ENCODE assay signal across 22 cellular contexts in genomic region chr1:112423207-112423606, GRCh38.
"Had no signal": no experiment of that assay in that cellular context is flagged by ENCODE, and none has a peak within 500 bp of the region (broad histone marks: within the 10 kb centered on the region; RNA-seq: fewer than 3 reads in every experiment).

No MANE protein-coding gene starts in this region.

- H3K4me3 Mint-ChIP-seq: natural killer cell, neural crest cell had no signal

- H3K4me3 ChIP-seq: gastrocnemius medialis, heart right ventricle, ovary, right atrium auricular region, sigmoid colon, skin epidermis, stomach had no signal

- H3K36me3 ChIP-seq: gastrocnemius medialis, ovary, right atrium auricular region had no signal

- H3K9me3 Mint-ChIP-seq: natural killer cell, neural crest cell had no signal

- ATAC-seq: esophagus mucosa, gastrocnemius medialis, heart right ventricle, left lobe of liver, natural killer cell had no signal

- H3K27ac Mint-ChIP-seq: natural killer cell had no signal

- FAIRE-seq: endometrium, islet of Langerhans, urothelium cell line had no signal

- DNase-seq: cortex of kidney; effector memory CD4-positive, alpha-beta T cell; gastrocnemius medialis; heart right ventricle; hypothalamus; mammary epithelial cell; natural killer cell; ovary; sigmoid colon; stimulated activated CD4-positive, alpha-beta T cell treated with anti-CD3 and anti-CD28 coated beads, Interleukin-2, amount 100 ng/mL, for 24 hours; stimulated activated CD4-positive, alpha-beta T cell treated with anti-CD3 and anti-CD28 coated beads, Interleukin-4, amount 100 ng/mL, for 4 hours; stimulated activated naive CD4-positive, alpha-beta T cell; stomach; substantia nigra had no signal

- H3K9me3 ChIP-seq: gastrocnemius medialis, heart right ventricle, ovary, right atrium auricular region, sigmoid colon, stomach had no signal

- H3K4me1 ChIP-seq: gastrocnemius medialis, right atrium auricular region had no signal

- H3K27ac ChIP-seq: gastrocnemius medialis, heart right ventricle, ovary, right atrium auricular region, sigmoid colon, skin epidermis, stomach had no signal

- H3K27me3 ChIP-seq: gastrocnemius medialis, heart right ventricle, ovary, right atrium auricular region, sigmoid colon, stomach had no signal

- H3K4me1 Mint-ChIP-seq: natural killer cell, neural crest cell had no signal

- H3K36me3 Mint-ChIP-seq: natural killer cell had no signal
